Comparison of ENCODE assay signal across 8 cellular contexts in genomic region chr12:45727301-45727993, GRCh38. TPM values are rescaled to one million over a fixed set of nuclear protein-coding genes. Genes with fewer than 3 reads are reported as not detected.
DNase-seq lines count a peak whose midpoint lies in the region; ATAC-seq and TF ChIP-seq lines count a peak whose summit lies in the region.

No MANE protein-coding gene starts in this region.

- H3K27me3 ChIP-seq in DND-41 (ENCODE audit: insufficient read depth, low read length, poor library complexity) (no peaks in the 10 kb centered on the region), Peyer's patch (no peaks in the 10 kb centered on the region), esophagus squamous epithelium (no peaks in the 10 kb centered on the region)

- H3K4me3 ChIP-seq in DND-41 (ENCODE audit: low read depth in 1 of 2, low read length in 2 of 2) = peak overlapping the region; percentile 65 to 94
- peak overlapping the region; percentile 76 to 95 (median 85) for H3K4me3 ChIP-seq in Peyer's patch
- peak overlapping the region; percentile 84 to 98 (median 92) for H3K4me3 ChIP-seq in esophagus squamous epithelium

- intact Hi-C loops in esophagus squamous epithelium (cut with DNase I) = loop anchor here (10.0 kb wide), 1 partner anchor 183 kb away; no protein-coding TSS in a partner anchor

- peaks cover 34% of the 10 kb centered on the region for H3K4me1 ChIP-seq in DND-41 (ENCODE audit: insufficient read depth, low read length)
- peaks cover 0 to 32% (median 5%) of the 10 kb centered on the region in 4 donors for H3K4me1 ChIP-seq in Peyer's patch
- H3K4me1 ChIP-seq in esophagus squamous epithelium = peaks cover 5 to 56% (median 15%) of the 10 kb centered on the region in 3 donors

- H4K20me1 ChIP-seq in DND-41 (ENCODE audit: insufficient read depth, low read length) = peaks cover 2% of the 10 kb centered on the region; the same call in 1 of the 2 replicates

- peaks cover 85% of the 10 kb centered on the region for H3K79me2 ChIP-seq in DND-41 (ENCODE audit: insufficient read depth, low read length)

- H3K36me3 ChIP-seq in DND-41 (ENCODE audit: insufficient read depth, low read length) (peaks cover 19% of the 10 kb centered on the region), KOPT-K1 (ENCODE audit: insufficient read depth, low read length) (peaks cover 5% of the 10 kb centered on the region), Peyer's patch (no peaks in the 10 kb centered on the region), esophagus squamous epithelium (no peaks in the 10 kb centered on the region)

- H3K9me3 ChIP-seq in DND-41 (ENCODE audit: insufficient read depth, low read length, severe bottlenecking) (no peaks in the 10 kb centered on the region), KOPT-K1 (ENCODE audit: insufficient read depth, low read length, poor library complexity, severe bottlenecking) (no peaks in the 10 kb centered on the region), Peyer's patch (no peaks in the 10 kb centered on the region), esophagus squamous epithelium (no peaks in the 10 kb centered on the region)

- peak; percentile 94 for DNase-seq in DND-41
- peak; percentile 88 to 97 (median 94) for DNase-seq in Peyer's patch
- peak; percentile 73 for DNase-seq in activated T-helper 1 cell treated with Interleukin-2 at 50 U/mL for 16 hours (ENCODE audit: low read depth)
- peak; percentile 77 for DNase-seq in esophagus squamous epithelium (lab: John Stamatoyannopoulos, UW)
- peak; percentile 99 for DNase-seq in myocyte (ENCODE audit: low read depth)
- peak; percentile 79 to 85 for DNase-seq in stimulated activated CD8-positive, alpha-beta memory T cell treated with anti-CD3 and anti-CD28 coated beads, Interleukin-7, amount 100 ng/mL, for 4 hours (ENCODE audit: low read depth in 2 of 2)

- no peak for TF ChIP-seq CTCF in DND-41 (IDR thresholded peaks at IDR 0.05; ENCODE audit: borderline replicate concordance, extremely low read depth, low read length, poor library complexity, severe bottlenecking)
- peak in 2 of 6 experiments; percentile 5 to 25 for TF ChIP-seq CTCF in Peyer's patch (IDR thresholded peaks at IDR 0.05)
- no peak for TF ChIP-seq CTCF in esophagus squamous epithelium (IDR thresholded peaks at IDR 0.05)

- H2AFZ ChIP-seq in DND-41 (ENCODE audit: low read depth, low read length) = peak overlapping the region; percentile 76

- 0 to 1% methylated on average over 25 to 39 of the region's 45 CpGs for WGBS in esophagus squamous epithelium, 2 donors

- H3K9ac ChIP-seq in DND-41 (ENCODE audit: low read depth, low read length) = peak overlapping the region; percentile 98

- ATAC-seq in DND-41 (ENCODE audit: insufficient read depth, low read depth) (peak; percentile 58), GM21825 (IDR thresholded peaks at IDR 0.05; ENCODE audit: unreplicated experiment) (peak; percentile 52)

- H3K27ac ChIP-seq in DND-41 (ENCODE audit: low read length) (peak overlapping the region; percentile 99), KOPT-K1 (ENCODE audit: low read depth, low read length, poor library complexity, severe bottlenecking) (peak overlapping the region; percentile 99), Peyer's patch (peak overlapping the region; percentile 99 to 100 (median 100)), esophagus squamous epithelium (peak overlapping the region; percentile 99 to 100 (median 100))

- peak; percentile 72 for TF ChIP-seq POLR2A in Peyer's patch (IDR thresholded peaks at IDR 0.05)
- TF ChIP-seq POLR2A in esophagus squamous epithelium (IDR thresholded peaks at IDR 0.05) = peak in 3 of 4 donors; percentile 33 to 82 (median 70)

- H3K4me2 ChIP-seq in DND-41 (ENCODE audit: insufficient read depth, low read length) = peak overlapping the region; percentile 79

RNA-seq across cellular contexts. Expression of gene ARID2, which starts 2.1 kb away (rescaled TPM):
- total RNA-seq in Peyer's patch = 10 to 100 TPM; 32.1 to 46.2 (median 41.5) TPM
- 10 to 100 TPM; 15.3 to 38.1 (median 22.1) TPM for total RNA-seq in esophagus squamous epithelium
- 15.8 and 17.8 TPM in 2 replicates for total RNA-seq in myocyte
- 5.9 TPM for polyA plus RNA-seq in myocyte (2012)

Comparison
In these comparisons a context has a peak if more than half of its experiments do, and no peak if none do; other contexts are left out.
1. Peak in every context shown above with its lines: DNase-seq, ATAC-seq, H3K4me3 ChIP-seq and H3K27ac ChIP-seq.